34 cellular contexts compared by ENCODE assay signal in the genomic region with DNA sequence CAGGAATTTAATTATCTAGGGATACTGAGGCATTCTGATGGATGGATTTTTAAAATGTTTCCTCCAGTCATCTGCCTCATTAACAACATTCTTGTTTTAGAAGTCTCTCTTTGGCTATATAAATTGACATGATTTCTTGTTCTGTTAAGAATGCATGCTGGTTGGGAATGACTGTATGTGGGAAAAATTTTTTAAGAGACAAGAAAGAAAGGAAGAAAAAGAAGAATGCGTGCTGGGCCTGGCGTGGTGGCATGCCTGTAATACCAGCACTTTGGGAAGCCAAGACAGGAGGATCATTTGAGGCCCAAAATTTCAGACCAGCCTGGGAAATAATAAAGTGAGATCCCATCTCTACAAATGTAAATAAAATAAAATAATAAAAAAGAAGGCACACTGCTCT.
"Had no signal": no experiment of that assay in that cellular context is flagged by ENCODE, and none has a peak within 500 bp of the region (broad histone marks: within the 10 kb centered on the region; RNA-seq: fewer than 3 reads in every experiment).

No MANE protein-coding gene starts in this region.

- H3K36me3 ChIP-seq: adrenal gland, brain microvascular endothelial cell, colonic mucosa, esophagus squamous epithelium, gastroesophageal sphincter, heart right ventricle, WERI-Rb-1 had no signal

- H3K4me1 Mint-ChIP-seq: activated B cell treated with CpG ODN at 0.5 μM for 24 hours; activated naive CD4-positive, alpha-beta T cell treated with anti-CD3 and anti-CD28 coated beads, Interleukin-2, amount 50 U/mL, for 24 hours; activated naive CD8-positive, alpha-beta T cell treated with anti-CD3 and anti-CD28 coated beads for 36 hours; activated naive CD8-positive, alpha-beta T cell treated with anti-CD3 and anti-CD28 coated beads, Interleukin-2, amount 50 U/mL, for 24 hours; T-helper 17 cell had no signal

- ATAC-seq: activated CD4-positive, CD25-positive, alpha-beta regulatory T cell treated with anti-CD3 and anti-CD28 coated beads, Interleukin-2, amount 50 U/mL, for 24 hours; activated CD8-positive, alpha-beta T cell treated with anti-CD3 and anti-CD28 coated beads for 36 hours; activated naive CD8-positive, alpha-beta T cell treated with anti-CD3 and anti-CD28 coated beads, Interleukin-2, amount 50 U/mL, for 24 hours; activated T-cell treated with anti-CD3 and anti-CD28 coated beads, Interleukin-2, amount 50 U/mL, for 4 hours; gastroesophageal sphincter; heart right ventricle; T-helper 17 cell had no signal

- H3K27ac ChIP-seq: adrenal gland, brain microvascular endothelial cell, colonic mucosa, epithelial cell of prostate, esophagus squamous epithelium, gastroesophageal sphincter, heart right ventricle, WERI-Rb-1 had no signal

- DNase-seq: activated B cell treated with CpG ODN at 0.5 μM for 24 hours; activated CD4-positive, alpha-beta T cell treated with anti-CD3 and anti-CD28 coated beads for 48 hours; activated CD4-positive, alpha-beta T cell treated with anti-CD3 and anti-CD28 coated beads, Interleukin-2, amount 50 U/mL, for 1 hour; activated CD4-positive, alpha-beta T cell treated with anti-CD3 and anti-CD28 coated beads, Interleukin-2, amount 50 U/mL, for 48 hours; activated CD8-positive, alpha-beta memory T cell treated with anti-CD3 and anti-CD28 coated beads for 24 hours; activated CD8-positive, alpha-beta T cell treated with anti-CD3 and anti-CD28 coated beads for 36 hours; activated effector memory CD4-positive, alpha-beta T cell treated with anti-CD3 and anti-CD28 coated beads, Interleukin-2, amount 50 U/mL, for 16 hours; activated naive CD4-positive, alpha-beta T cell treated with anti-CD3 and anti-CD28 coated beads for 36 hours; activated naive CD8-positive, alpha-beta T cell treated with anti-CD3 and anti-CD28 coated beads for 36 hours; activated naive CD8-positive, alpha-beta T cell treated with anti-CD3 and anti-CD28 coated beads, Interleukin-2, amount 50 U/mL, for 24 hours; activated T-cell treated with anti-CD3 and anti-CD28 coated beads, Interleukin-2, amount 50 U/mL, for 4 hours; adrenal gland; amygdala; aorta; brain microvascular endothelial cell; colonic mucosa; effector CD8-positive, alpha-beta T cell; esophagus squamous epithelium; foreskin melanocyte; heart right ventricle; T-helper 1 cell; T-helper 17 cell; T1000; WERI-Rb-1 had no signal

- FAIRE-seq: bronchial epithelial cell, endometrium, endothelial cell of umbilical vein had no signal

- H3K27me3 ChIP-seq: adrenal gland, brain microvascular endothelial cell, colonic mucosa, esophagus squamous epithelium, gastroesophageal sphincter, heart right ventricle had no signal

- H3K4me3 ChIP-seq: adrenal gland, colonic mucosa, esophagus squamous epithelium, gastroesophageal sphincter, heart right ventricle had no signal

- H3K9me3 ChIP-seq: colonic mucosa had no signal

- H3K27me3 Mint-ChIP-seq: activated B cell treated with CpG ODN at 0.5 μM for 24 hours; activated CD8-positive, alpha-beta T cell treated with anti-CD3 and anti-CD28 coated beads for 36 hours; activated naive CD4-positive, alpha-beta T cell treated with anti-CD3 and anti-CD28 coated beads, Interleukin-2, amount 50 U/mL, for 24 hours; activated naive CD8-positive, alpha-beta T cell treated with anti-CD3 and anti-CD28 coated beads for 36 hours; activated naive CD8-positive, alpha-beta T cell treated with anti-CD3 and anti-CD28 coated beads, Interleukin-2, amount 50 U/mL, for 24 hours; T-helper 17 cell had no signal

- H3K4me3 Mint-ChIP-seq: activated B cell treated with CpG ODN at 0.5 μM for 24 hours; activated CD8-positive, alpha-beta T cell treated with anti-CD3 and anti-CD28 coated beads for 36 hours; activated naive CD4-positive, alpha-beta T cell treated with anti-CD3 and anti-CD28 coated beads for 36 hours; activated naive CD4-positive, alpha-beta T cell treated with anti-CD3 and anti-CD28 coated beads, Interleukin-2, amount 50 U/mL, for 24 hours; activated naive CD8-positive, alpha-beta T cell treated with anti-CD3 and anti-CD28 coated beads for 36 hours; activated naive CD8-positive, alpha-beta T cell treated with anti-CD3 and anti-CD28 coated beads, Interleukin-2, amount 50 U/mL, for 24 hours; activated T-cell treated with anti-CD3 and anti-CD28 coated beads, Interleukin-2, amount 50 U/mL, for 4 hours; activated T-helper 1 cell treated with anti-CD3 and anti-CD28 coated beads, Interleukin-12 subunit alpha, Interleukin-12 subunit beta, Interleukin-2, Interleukin-4 antibody, amounts not matched to agents 30 ng/mL and 10 ng/mL and 1 ng/mL, durations not matched to agents 14 hours and 24 hours and 36 hours; T-helper 17 cell; T-helper 2 cell treated with Interferon-gamma antibody and Interleukin-4, amounts not matched to agents 5 μg/mL and 100 μg/mL, for 36 hours had no signal

- H3K4me1 ChIP-seq: adrenal gland, colonic mucosa, esophagus squamous epithelium, gastroesophageal sphincter, heart right ventricle had no signal

- H3K27ac Mint-ChIP-seq: activated B cell treated with CpG ODN at 0.5 μM for 24 hours; activated CD8-positive, alpha-beta T cell treated with anti-CD3 and anti-CD28 coated beads for 36 hours; activated naive CD4-positive, alpha-beta T cell treated with anti-CD3 and anti-CD28 coated beads for 36 hours; activated naive CD4-positive, alpha-beta T cell treated with anti-CD3 and anti-CD28 coated beads, Interleukin-2, amount 50 U/mL, for 24 hours; activated naive CD8-positive, alpha-beta T cell treated with anti-CD3 and anti-CD28 coated beads for 36 hours; activated naive CD8-positive, alpha-beta T cell treated with anti-CD3 and anti-CD28 coated beads, Interleukin-2, amount 50 U/mL, for 24 hours; activated T-helper 1 cell treated with anti-CD3 and anti-CD28 coated beads, Interleukin-12 subunit alpha, Interleukin-12 subunit beta, Interleukin-2, Interleukin-4 antibody, amounts not matched to agents 30 ng/mL and 10 ng/mL and 1 ng/mL, durations not matched to agents 14 hours and 24 hours and 36 hours; activated T-helper 2 cell treated with anti-CD3 and anti-CD28 coated beads, Interferon-gamma antibody, Interleukin-2, Interleukin-4, amounts not matched to agents 10 μg/mL and 5 μg/mL and 100 μg/mL, durations not matched to agents 14 hours and 24 hours and 36 hours; T-helper 17 cell; T-helper 2 cell treated with Interferon-gamma antibody and Interleukin-4, amounts not matched to agents 5 μg/mL and 100 μg/mL, for 36 hours had no signal
